ENCODE assay signal across 8 cellular contexts in the genomic region with DNA sequence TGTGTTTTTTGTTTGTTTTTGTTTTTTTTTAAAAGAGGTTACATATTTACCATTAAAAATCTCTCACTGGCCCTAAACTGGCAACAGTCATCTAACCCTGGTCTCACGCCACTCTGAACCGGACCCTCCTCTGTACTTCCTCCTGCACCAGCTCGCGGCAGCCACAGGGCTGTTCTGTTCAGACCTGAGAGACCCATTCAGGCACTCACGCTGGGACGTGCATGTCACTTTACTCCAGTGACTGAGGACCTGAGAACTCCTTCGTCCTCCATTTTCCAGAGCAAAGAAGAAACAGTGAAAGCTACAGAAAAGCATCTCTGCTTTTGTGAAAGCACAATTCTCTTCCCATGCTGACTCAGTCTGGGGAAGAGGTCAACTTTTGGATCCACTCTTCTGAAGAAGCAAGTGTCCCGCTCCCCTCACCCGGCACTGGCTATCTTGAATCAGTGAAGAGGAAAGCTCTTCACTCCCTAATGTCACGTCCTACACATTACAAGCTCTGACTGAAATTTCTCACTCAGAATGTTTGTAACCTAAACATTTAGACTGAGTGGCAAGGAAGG. TPM values are rescaled to one million over a fixed set of nuclear protein-coding genes. Genes with fewer than 3 reads are reported as not detected.
A peak's percentile ranks its signal among the peaks of the same experiment; 100 is the strongest.
DNase-seq lines count a peak whose midpoint lies in the region; ATAC-seq, FAIRE-seq and TF ChIP-seq lines count a peak whose summit lies in the region.

No MANE protein-coding gene starts in this region.

- H3K4me1 ChIP-seq in RWPE2 (ENCODE audit: insufficient read depth, poor library complexity, severe bottlenecking) (peaks cover 9% of the 10 kb centered on the region), left ventricle myocardium inferior (peaks cover 30% of the 10 kb centered on the region), thoracic aorta (ENCODE audit: control insufficient read depth in 1 of 2, low read depth in 2 of 2) (peaks cover 8 to 23% of the 10 kb centered on the region in 2 donors)

- H3K36me3 ChIP-seq in H7 (replicated peaks; ENCODE audit: control insufficient read depth, insufficient read depth, low read length) (peaks cover 1% of the 10 kb centered on the region; the same call in 1 of the 2 replicates), RWPE2 (ENCODE audit: low read depth) (peaks cover 20% of the 10 kb centered on the region), left ventricle myocardium inferior (peaks cover 8% of the 10 kb centered on the region), thoracic aorta (no peaks in the 10 kb centered on the region)

- H3K9me3 ChIP-seq in RWPE2 (ENCODE audit: severe bottlenecking), result no peaks in the 10 kb centered on the region
- H3K9me3 ChIP-seq in left ventricle myocardium inferior (replicated peaks), result no peaks in the 10 kb centered on the region
- no peaks in the 10 kb centered on the region for H3K9me3 ChIP-seq in thoracic aorta

- FAIRE-seq in H54 (lab: Jason Lieb, UNC), result no peak

- intact Hi-C loops in left ventricle myocardium inferior (cut with micrococcal nuclease), result no loop called here

- no peak for TF ChIP-seq POLR2A in H54 (IDR thresholded peaks at IDR 0.05; ENCODE audit: low read depth, low read length)

- H3K27ac ChIP-seq in RWPE2 (ENCODE audit: poor library complexity, severe bottlenecking), result peak overlapping the region; percentile 29
- peak overlapping the region; percentile 81 for H3K27ac ChIP-seq in left ventricle myocardium inferior (replicated peaks)
- H3K27ac ChIP-seq in thoracic aorta, result peak overlapping the region; percentile 80 to 81

- no peak for ATAC-seq in RWPE2 (ENCODE audit: low read depth)
- no peak for ATAC-seq in thoracic aorta (ENCODE audit: insufficient number of reproducible peaks, low FRiP score, low read depth)

- in situ Hi-C loops in G401 (cut with HindIII; ENCODE audit: low sequenced_read_pairs), result no loop called here

- TF ChIP-seq CTCF in GM12874 (IDR thresholded peaks at IDR 0.05; ENCODE audit: insufficient read depth, low read depth, low read length), result peak; percentile 40; the same call in 1 of the 2 replicates
- TF ChIP-seq CTCF in RWPE2 (IDR thresholded peaks at IDR 0.05; ENCODE audit: poor library complexity, severe bottlenecking), result no peak
- peak; percentile 17 for TF ChIP-seq CTCF in left ventricle myocardium inferior (IDR thresholded peaks at IDR 0.05; ENCODE audit: borderline replicate concordance)
- no peak for TF ChIP-seq CTCF in thoracic aorta (IDR thresholded peaks at IDR 0.05)

- H3K27me3 ChIP-seq in H7 (ENCODE audit: control insufficient read depth, insufficient read depth, low read length) (no peaks in the 10 kb centered on the region), RWPE2 (ENCODE audit: insufficient read depth, poor library complexity, severe bottlenecking) (no peaks in the 10 kb centered on the region), left ventricle myocardium inferior (ENCODE audit: low read depth) (no peaks in the 10 kb centered on the region), thoracic aorta (replicated peaks; ENCODE audit: insufficient read depth) (no peaks in the 10 kb centered on the region)

- H3K4me3 ChIP-seq in H7 (ENCODE audit: insufficient read depth, low read depth, low read length), result no peak overlapping the region
- no peak overlapping the region for H3K4me3 ChIP-seq in RWPE2 (ENCODE audit: severe bottlenecking)
- peak overlapping the region; percentile 45 for H3K4me3 ChIP-seq in left ventricle myocardium inferior
- peak overlapping the region; percentile 59 for H3K4me3 ChIP-seq in thoracic aorta

- DNase-seq in H7 (peak; percentile 36), RWPE2 (ENCODE audit: low spot score) (no peak), left ventricle myocardium inferior (peak; percentile 40), thoracic aorta (ENCODE audit: low spot score) (no peak), G401 (ENCODE audit: low spot score) (no peak), HPDE6-E6E7 (ENCODE audit: extremely low spot score) (no peak), H54 (ENCODE audit: insufficient read length, low spot score) (no peak)

RNA-seq across cellular contexts. Expression of gene PISD, which starts 24.6 kb away (rescaled TPM):
- total RNA-seq in H7 (2014; rRNA removed; shearing (Covaris generic)), result 70.2 and 72.6 TPM in 2 replicates
- total RNA-seq in left ventricle myocardium inferior, result 18.1 TPM
- total RNA-seq in thoracic aorta, result 10 to 100 TPM; 41.4 to 54.9 TPM
- total RNA-seq in G401 (2014; rRNA removed; shearing (Covaris generic)), result 46.1 and 75.3 TPM in 2 replicates

Comparison
In these comparisons a context has a peak if more than half of its experiments do, and no peak if none do; other contexts are left out.
1. CTCF ChIP-seq: peak in GM12874 (single experiment) and left ventricle myocardium inferior (single experiment); none in RWPE2 (single experiment) and thoracic aorta (single experiment).
2. DNase-seq: peak in H7 (single experiment) and left ventricle myocardium inferior (single experiment); none in RWPE2 (single experiment), thoracic aorta (single experiment), G401 (single experiment), HPDE6-E6E7 (single experiment) and H54 (single experiment).
3. H3K4me3 ChIP-seq: peak in left ventricle myocardium inferior (single experiment) and thoracic aorta (single experiment); none in H7 (single experiment) and RWPE2 (single experiment).
4. H3K27ac ChIP-seq: peak in every context shown above with its lines; median percentile 81 in left ventricle myocardium inferior; 80 in thoracic aorta; 29 in RWPE2.